ENCODE assay signal across 22 cellular contexts in genomic region chr11:45278721-45279120, GRCh38. TPM values are rescaled to one million over a fixed set of nuclear protein-coding genes. Genes with fewer than 3 reads are reported as not detected.
DNase-seq lines count a peak whose midpoint lies in the region; ATAC-seq and TF ChIP-seq lines count a peak whose summit lies in the region.
"Had no signal": no experiment of that assay in that cellular context is flagged by ENCODE, and none has a peak within 500 bp of the region (broad histone marks: within the 10 kb centered on the region; RNA-seq: fewer than 3 reads in every experiment).

No MANE protein-coding gene starts in this region.

- intact Hi-C loops in naive thymus-derived CD4-positive, alpha-beta T cell (cut with micrococcal nuclease) = no loop called here
- intact Hi-C loops in colonic mucosa (cut with DNase I) = no loop called here

- POLR2A ChIA-PET in naive thymus-derived CD4-positive, alpha-beta T cell (lab: Charles Lee) = no interaction called here

- H3K27me3 ChIP-seq in naive thymus-derived CD4-positive, alpha-beta T cell (ENCODE audit: control insufficient read depth in 2 of 2, insufficient read depth in 2 of 2, low read length in 2 of 2) = no peaks in the 10 kb centered on the region
- H3K27me3 ChIP-seq in colonic mucosa = no peaks in the 10 kb centered on the region
- H3K27me3 ChIP-seq: BLaER1 had no signal

- peak; percentile 29 for ATAC-seq in naive thymus-derived CD4-positive, alpha-beta T cell
- ATAC-seq: GM12878 had no signal

- H3K36me3 ChIP-seq in naive thymus-derived CD4-positive, alpha-beta T cell (ENCODE audit: control insufficient read depth in 2 of 3, insufficient read depth in 3 of 3, low read length in 3 of 3) = no peaks in the 10 kb centered on the region
- no peaks in the 10 kb centered on the region for H3K36me3 ChIP-seq in colonic mucosa
- H3K36me3 ChIP-seq: BLaER1, SJCRH30 had no signal

- peak overlapping the region in 3 of 5 experiments; percentile 16 to 39 (median 27) for H3K4me3 Mint-ChIP-seq in brain
- H3K4me3 Mint-ChIP-seq in naive thymus-derived CD4-positive, alpha-beta T cell = no peak overlapping the region
- no peak overlapping the region for H3K4me3 Mint-ChIP-seq in activated naive CD4-positive, alpha-beta T cell treated with anti-CD3 and anti-CD28 coated beads, Interleukin-2, amount 10 ng/mL, durations not matched to agents 7 days and 5 days

- CTCF ChIA-PET in naive thymus-derived CD4-positive, alpha-beta T cell (lab: Charles Lee) = no interaction called here
- CTCF ChIA-PET in activated naive CD4-positive, alpha-beta T cell treated with anti-CD3 and anti-CD28 coated beads, Interleukin-2, amount 10 ng/mL, durations not matched to agents 7 days and 5 days (lab: Charles Lee) = no interaction called here

- no peaks in the 10 kb centered on the region for H3K4me1 ChIP-seq in naive thymus-derived CD4-positive, alpha-beta T cell (ENCODE audit: control insufficient read depth in 2 of 2, insufficient read depth in 2 of 2, low read length in 2 of 2)
- H3K4me1 ChIP-seq in colonic mucosa = no peaks in the 10 kb centered on the region
- H3K4me1 ChIP-seq: SJCRH30 had no signal

- TF ChIP-seq CTCF in brain (conservative IDR thresholded peaks at IDR 0.05) = no peak
- no peak for TF ChIP-seq CTCF in colonic mucosa (IDR thresholded peaks at IDR 0.05)

- H3K4me3 ChIP-seq in naive thymus-derived CD4-positive, alpha-beta T cell (ENCODE audit: low read length) = no peak overlapping the region
- no peak overlapping the region for H3K4me3 ChIP-seq in colonic mucosa
- H3K4me3 ChIP-seq: BLaER1, GM12878, SJCRH30 had no signal

- H3K4me1 Mint-ChIP-seq in brain = peaks cover 65% of the 10 kb centered on the region
- H3K4me1 Mint-ChIP-seq in naive thymus-derived CD4-positive, alpha-beta T cell = peaks cover 0 to 9% (median 0%) of the 10 kb centered on the region in 7 donors
- no peaks in the 10 kb centered on the region for H3K4me1 Mint-ChIP-seq in activated naive CD4-positive, alpha-beta T cell treated with anti-CD3 and anti-CD28 coated beads, Interleukin-2, amount 10 ng/mL, durations not matched to agents 7 days and 5 days

- H3K27ac Mint-ChIP-seq in brain = peak overlapping the region in 4 of 5 experiments; percentile 32 to 88 (median 80)
- peak overlapping the region in 1 of 9 donors; percentile 10 for H3K27ac Mint-ChIP-seq in naive thymus-derived CD4-positive, alpha-beta T cell
- no peak overlapping the region for H3K27ac Mint-ChIP-seq in activated naive CD4-positive, alpha-beta T cell treated with anti-CD3 and anti-CD28 coated beads, Interleukin-2, amount 10 ng/mL, durations not matched to agents 7 days and 5 days

- no peak overlapping the region for H3K9ac ChIP-seq in colonic mucosa (ENCODE audit: low read depth in 2 of 2, low read length in 2 of 2)
- H3K9ac ChIP-seq: BLaER1 had no signal

- H3K27me3 Mint-ChIP-seq in brain = peaks cover 13% of the 10 kb centered on the region
- peaks cover 26 to 55% (median 42%) of the 10 kb centered on the region in 5 donors for H3K27me3 Mint-ChIP-seq in naive thymus-derived CD4-positive, alpha-beta T cell
- H3K27me3 Mint-ChIP-seq in activated naive CD4-positive, alpha-beta T cell treated with anti-CD3 and anti-CD28 coated beads, Interleukin-2, amount 10 ng/mL, durations not matched to agents 7 days and 5 days = peaks cover 16% of the 10 kb centered on the region

- H3K9me3 Mint-ChIP-seq in brain = peaks cover 3 to 15% (median 3%) of the 10 kb centered on the region in 5 experiments
- peaks cover 0 to 8% (median 7%) of the 10 kb centered on the region in 11 donors for H3K9me3 Mint-ChIP-seq in naive thymus-derived CD4-positive, alpha-beta T cell
- peaks cover 2% of the 10 kb centered on the region for H3K9me3 Mint-ChIP-seq in activated naive CD4-positive, alpha-beta T cell treated with anti-CD3 and anti-CD28 coated beads, Interleukin-2, amount 10 ng/mL, durations not matched to agents 7 days and 5 days

- H3K36me3 Mint-ChIP-seq in brain = peaks cover 18% of the 10 kb centered on the region
- H3K36me3 Mint-ChIP-seq in naive thymus-derived CD4-positive, alpha-beta T cell = peaks cover 0 to 7% (median 0%) of the 10 kb centered on the region in 5 donors
- H3K36me3 Mint-ChIP-seq in activated naive CD4-positive, alpha-beta T cell treated with anti-CD3 and anti-CD28 coated beads, Interleukin-2, amount 10 ng/mL, durations not matched to agents 7 days and 5 days = no peaks in the 10 kb centered on the region

- H3K27ac ChIP-seq in naive thymus-derived CD4-positive, alpha-beta T cell (ENCODE audit: low read depth, low read length) = no peak overlapping the region
- no peak overlapping the region for H3K27ac ChIP-seq in colonic mucosa
- H3K27ac ChIP-seq: 22Rv1, BLaER1, RWPE1, SJCRH30 had no signal

- DNase-seq in DMS 273 (lab: John Stamatoyannopoulos, UW; ENCODE audit: unreplicated experiment) (peak; percentile 8), DMS 273 treated with DMSO at 0.1 percent for 48 hours (lab: John Stamatoyannopoulos, UW) (no peak), NAMALWA (ENCODE audit: low spot score) (peak; percentile 29), colonic mucosa (no peak), foreskin melanocyte (no peak)
- DNase-seq in naive thymus-derived CD4-positive, alpha-beta T cell = peak in 4 of 9 donors; percentile 9 to 34 (median 23)
- DNase-seq in activated naive CD4-positive, alpha-beta T cell treated with anti-CD3 and anti-CD28 coated beads, Interleukin-2, amount 10 ng/mL, durations not matched to agents 7 days and 5 days = no peak
- DNase-seq: DMS79, HCEC 1CT, Karpas-422, NCI-H1436, NCI-H2081 treated with DMSO at 0.1 percent for 48 hours, NCI-H446 treated with DMSO at 0.1 percent for 48 hours, OCI-M1, SJCRH30, SW 1271 had no signal

- no peaks in the 10 kb centered on the region for H3K9me3 ChIP-seq in naive thymus-derived CD4-positive, alpha-beta T cell (ENCODE audit: control insufficient read depth in 2 of 3, low read length in 3 of 3)
- H3K9me3 ChIP-seq in colonic mucosa = no peaks in the 10 kb centered on the region
- H3K9me3 ChIP-seq: SJCRH30 had no signal

RNA-seq across cellular contexts. Expression of gene SYT13, which starts 7.4 kb away (rescaled TPM):
- polyA plus RNA-seq in brain (ENCODE audit: insufficient read depth, low read depth, low replicate concordance) = 82.2 TPM
- not detected for total RNA-seq in naive thymus-derived CD4-positive, alpha-beta T cell
- not detected for polyA plus RNA-seq in naive thymus-derived CD4-positive, alpha-beta T cell
- 10 to 100 TPM; 23.4 to 31.5 TPM for total RNA-seq in colonic mucosa
- total RNA-seq: G401, GM12878, SJCRH30 had no signal
- polyA plus RNA-seq: GM12878 had no signal

Comparison
In these comparisons a context has a peak if more than half of its experiments do, and no peak if none do; other contexts are left out.
1. DNase-seq: peak in DMS 273 (single experiment) and NAMALWA (single experiment); none in DMS 273 treated with DMSO at 0.1 percent for 48 hours (single experiment), colonic mucosa (single experiment), foreskin melanocyte (single experiment) and activated naive CD4-positive, alpha-beta T cell treated with anti-CD3 and anti-CD28 coated beads, Interleukin-2, amount 10 ng/mL, durations not matched to agents 7 days and 5 days (single experiment).
2. H3K4me3 Mint-ChIP-seq: peak in brain (3 of 5); none in naive thymus-derived CD4-positive, alpha-beta T cell (0 of 10) and activated naive CD4-positive, alpha-beta T cell treated with anti-CD3 and anti-CD28 coated beads, Interleukin-2, amount 10 ng/mL, durations not matched to agents 7 days and 5 days (single experiment).
3. RNA of gene SYT13, which starts 7.4 kb away (total RNA-seq): 23.4 to 31.5 TPM in colonic mucosa; not detected in naive thymus-derived CD4-positive, alpha-beta T cell; every median in the first group is over 10 times any median in the second.